8 cellular contexts compared by ENCODE assay signal in the genomic region with DNA sequence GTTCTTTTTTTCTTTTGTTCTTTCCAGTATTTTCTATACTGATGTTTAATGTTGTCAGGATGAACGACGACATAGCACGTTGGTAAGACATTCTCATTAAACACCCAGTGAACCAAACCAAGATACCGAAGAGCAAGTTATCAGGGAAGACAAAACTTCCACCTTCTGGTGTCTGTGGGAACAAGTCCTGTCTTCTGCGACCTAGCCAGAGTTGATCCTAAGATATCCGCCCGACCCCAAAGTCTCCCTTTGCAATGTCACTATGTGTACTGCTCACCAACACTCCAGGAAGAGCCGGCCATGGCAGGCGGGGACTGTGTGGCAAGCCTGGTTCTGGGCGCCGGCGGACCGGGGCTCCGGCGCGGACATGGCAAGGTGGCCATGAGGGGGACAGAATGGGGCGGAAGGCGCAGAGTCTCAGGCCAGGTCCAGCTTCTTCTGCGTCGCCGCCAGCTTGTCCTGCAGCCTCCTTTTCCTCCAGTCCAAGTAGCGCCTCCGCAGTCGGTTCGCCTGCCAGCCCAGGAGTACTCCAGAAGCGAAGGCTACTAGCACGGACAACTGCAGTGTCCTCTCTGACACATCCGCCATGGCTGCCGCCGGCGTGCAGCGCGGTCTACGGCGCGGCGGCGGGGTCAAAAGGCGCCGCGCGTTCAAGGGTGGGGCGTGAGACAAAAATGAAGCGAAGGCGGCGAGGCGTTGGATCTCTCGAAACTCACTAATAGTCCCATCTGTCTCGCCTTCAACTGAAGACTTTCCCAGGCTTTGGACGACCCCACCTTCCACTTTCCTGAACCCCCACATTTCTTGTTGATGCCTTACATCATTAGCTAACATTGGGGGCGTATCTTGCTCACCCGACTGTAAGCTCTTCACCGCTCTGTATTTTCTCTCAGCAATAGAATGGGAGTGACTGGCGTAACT. TPM values are rescaled to one million over a fixed set of nuclear protein-coding genes. Genes with fewer than 3 reads are reported as not detected.
A peak's percentile ranks its signal among the peaks of the same experiment; 100 is the strongest.
DNase-seq lines count a peak whose midpoint lies in the region; ATAC-seq and TF ChIP-seq lines count a peak whose summit lies in the region.

A gene with protein sequence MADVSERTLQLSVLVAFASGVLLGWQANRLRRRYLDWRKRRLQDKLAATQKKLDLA (minus strand): TSS at position 610 of the 921 bp plus-strand sequence. CDS start 22 bp downstream, at position 588.

- TF ChIP-seq CTCF in right atrium auricular region (IDR thresholded peaks at IDR 0.05): peak in 1 of 2 donors; percentile 34

- H3K4me3 ChIP-seq in right atrium auricular region (peak within 1 kb of the TSS; percentile 64 to 79), rectal smooth muscle tissue (ENCODE audit: low read length) (peak within 1 kb of the TSS; percentile 83), aorta (ENCODE audit: low read length in 2 of 2) (peak within 1 kb of the TSS; percentile 45 to 57)

- no peaks in the 10 kb centered on the region for H3K36me3 ChIP-seq in right atrium auricular region
- no peaks in the 10 kb centered on the region for H3K36me3 ChIP-seq in rectal smooth muscle tissue (ENCODE audit: control insufficient read depth, insufficient read depth, low read length)
- H3K36me3 ChIP-seq in aorta (ENCODE audit: control insufficient read depth in 1 of 2, insufficient read depth in 2 of 2, low read length in 1 of 2): peaks cover 0 to 5% of the 10 kb centered on the region in 2 donors

- no peaks in the 10 kb centered on the region for H3K27me3 ChIP-seq in right atrium auricular region
- H3K27me3 ChIP-seq in rectal smooth muscle tissue (ENCODE audit: control insufficient read depth, insufficient read depth, low read length): no peaks in the 10 kb centered on the region
- H3K27me3 ChIP-seq in aorta (ENCODE audit: control insufficient read depth in 1 of 2, insufficient read depth in 2 of 2, low read length in 1 of 2): no peaks in the 10 kb centered on the region

- DNase-seq in NCI-H1436 (lab: John Stamatoyannopoulos, UW) (peak; percentile 49), anterior cingulate cortex (lab: John Stamatoyannopoulos, UW) (peak in 57 of 58 donors; percentile 20 to 83 (median 62)), right atrium auricular region (ENCODE audit: low spot score) (peak; percentile 68), aorta (peak; percentile 70 to 90)

- peaks cover 0 to 3% of the 10 kb centered on the region in 2 donors for H3K9me3 ChIP-seq in right atrium auricular region
- H3K9me3 ChIP-seq in aorta (ENCODE audit: control insufficient read depth, low read length): no peaks in the 10 kb centered on the region

- ATAC-seq in HG02763 (IDR thresholded peaks at IDR 0.05; ENCODE audit: unreplicated experiment) (peak; percentile 88), aorta (ENCODE audit: low FRiP score) (peak; percentile 94)

- peak; percentile 75 for TF ChIP-seq POLR2A in GM15510 (IDR thresholded peaks at IDR 0.05; ENCODE audit: borderline replicate concordance, extremely low read depth, insufficient read length)

- peak within 1 kb of the TSS; percentile 43 for H3K9ac ChIP-seq in rectal smooth muscle tissue (ENCODE audit: low read length)

- 2 to 8% methylated on average over 50 to 54 of the region's 54 CpGs for WGBS in aorta, 2 donors

- H3K4me1 ChIP-seq in right atrium auricular region (peaks cover 0 to 15% of the 10 kb centered on the region in 2 donors), rectal smooth muscle tissue (ENCODE audit: control insufficient read depth, insufficient read depth, low read length) (no peaks in the 10 kb centered on the region), aorta (ENCODE audit: control insufficient read depth in 1 of 2, insufficient read depth in 2 of 2, low read length in 2 of 2) (no peaks in the 10 kb centered on the region)

- H3K27ac ChIP-seq in right atrium auricular region (peak within 1 kb of the TSS; percentile 84 to 90), rectal smooth muscle tissue (ENCODE audit: low read depth, low read length) (peak within 1 kb of the TSS; percentile 73), aorta (ENCODE audit: low read depth in 1 of 2, low read length in 2 of 2) (peak within 1 kb of the TSS; percentile 28 to 76)

- intact Hi-C loops in T-helper 2 cell treated with Interferon-gamma antibody and Interleukin-4, amounts not matched to agents 100 ng/mL and 5 ng/mL, for 36 hours (cut with micrococcal nuclease): loop anchor here (1.0 kb wide), 1 partner anchor 8 kb away; no protein-coding TSS in a partner anchor
- intact Hi-C loops in aorta (cut with DNase I): no loop called here

RNA-seq across cellular contexts. Expression of the gene that starts here (rescaled TPM):
- 35.9 and 42.5 TPM in 2 replicates for total RNA-seq in T-helper 2 cell treated with Interferon-gamma antibody and Interleukin-4, amounts not matched to agents 100 ng/mL and 5 ng/mL, for 36 hours
- 100 to 1,000 TPM; 111 to 261 TPM for total RNA-seq in right atrium auricular region
- 10 to 100 TPM; 32.9 to 39.1 TPM for total RNA-seq in aorta
- polyA plus RNA-seq in aorta: 100 to 1,000 TPM; 128 to 129 TPM

Comparison
In these comparisons a context has a peak if more than half of its experiments do, and no peak if none do; other contexts are left out.
1. Peak in every context shown above with its lines: DNase-seq, ATAC-seq, H3K4me3 ChIP-seq and H3K27ac ChIP-seq.